1 cellular context compared by ENCODE assay signal in genomic region chr11:47837929-47838328, GRCh38.
TF ChIP-seq lines count a peak whose summit lies in the region.

No MANE protein-coding gene starts in this region.

TF ChIP-seq in HEK293, 187 proteins besides CTCF, POLR2A, EP300 and RAD21 (continued from another document):
- peak; percentile 58 for TF ChIP-seq ZNF664 (tag by site-specific recombination; IDR thresholded peaks at IDR 0.05)
TF ChIP-seq in HEK293: peak in this region for 1.
